In genomic region chr12:62799126-62799736, GRCh38 we compare ENCODE assay signal across 7 cellular contexts.
DNase-seq lines count a peak whose midpoint lies in the region; ATAC-seq and TF ChIP-seq lines count a peak whose summit lies in the region.

No MANE protein-coding gene starts in this region.

- DNase-seq in GM10248 (ENCODE audit: extremely low spot score) (peak; percentile 71), HuH-7 (ENCODE audit: low spot score) (peak; percentile 85), globus pallidus (ENCODE audit: low spot score) (peak; percentile 48), pons (ENCODE audit: low spot score) (peak; percentile 74)
- peak; percentile 5 for DNase-seq in activated T-helper 9 cell treated with anti-CD3 and anti-CD28 coated beads, Interleukin-2, amount 50 U/mL, for 16 hours (ENCODE audit: low read depth)

- no peaks in the 10 kb centered on the region for H3K79me2 ChIP-seq in OCI-LY3 (ENCODE audit: low read length)

- no peak overlapping the region for H3K9ac ChIP-seq in OCI-LY3 (ENCODE audit: low read length)

- H3K4me2 ChIP-seq in OCI-LY3 (ENCODE audit: low read length): no peak overlapping the region

- CTCF ChIA-PET in GM10248 (lab: Yijun Ruan, JAX): interaction anchor here (0.6 to 8.9 kb wide), 29 partner anchors 9 to 392 kb away, joined by 3 to 161 read pairs (median 4); no protein-coding TSS in a partner anchor

- H3K27me3 ChIP-seq in OCI-LY3 (ENCODE audit: low read depth, low read length): no peaks in the 10 kb centered on the region

- H3K4me3 ChIP-seq in OCI-LY3 (ENCODE audit: low read length): no peak overlapping the region

- no peak overlapping the region for H3K27ac ChIP-seq in OCI-LY3 (ENCODE audit: low read length)

- no peak overlapping the region for H2AFZ ChIP-seq in OCI-LY3 (ENCODE audit: low read depth, low read length)

- POLR2A ChIA-PET in GM10248 (lab: Yijun Ruan, JAX): interaction anchor here (0.7 kb wide), 1 partner anchor 100 kb away, joined by 3 read pairs; no protein-coding TSS in a partner anchor

- no peaks in the 10 kb centered on the region for H3K36me3 ChIP-seq in OCI-LY3 (replicated peaks; ENCODE audit: low read depth, low read length)

- H3K9me3 ChIP-seq in OCI-LY3 (ENCODE audit: insufficient read depth, low read length): no peaks in the 10 kb centered on the region

- peak; percentile 78 for ATAC-seq in GM21717 (IDR thresholded peaks at IDR 0.05; ENCODE audit: unreplicated experiment)

- TF ChIP-seq CTCF in GM10248 (IDR thresholded peaks at IDR 0.05; ENCODE audit: control extremely low read depth, extremely low read depth, low read depth, missing control alignments): peak; percentile 85
- peak; percentile 97 for TF ChIP-seq CTCF in OCI-LY3 (IDR thresholded peaks at IDR 0.05; ENCODE audit: low read depth, low read length)

- no peaks in the 10 kb centered on the region for H4K20me1 ChIP-seq in OCI-LY3 (ENCODE audit: insufficient read depth, low read length)

- peaks cover 11% of the 10 kb centered on the region for H3K4me1 ChIP-seq in OCI-LY3 (ENCODE audit: low read length)

Comparison
In these comparisons a context has a peak if more than half of its experiments do, and no peak if none do; other contexts are left out.
1. DNase-seq: peak in every context shown above with its lines; median percentile 85 in HuH-7; 74 in pons; 71 in GM10248; 48 in globus pallidus; 5 in activated T-helper 9 cell treated with anti-CD3 and anti-CD28 coated beads, Interleukin-2, amount 50 U/mL, for 16 hours.